Comparison of ENCODE assay signal across 15 cellular contexts in the genomic region with DNA sequence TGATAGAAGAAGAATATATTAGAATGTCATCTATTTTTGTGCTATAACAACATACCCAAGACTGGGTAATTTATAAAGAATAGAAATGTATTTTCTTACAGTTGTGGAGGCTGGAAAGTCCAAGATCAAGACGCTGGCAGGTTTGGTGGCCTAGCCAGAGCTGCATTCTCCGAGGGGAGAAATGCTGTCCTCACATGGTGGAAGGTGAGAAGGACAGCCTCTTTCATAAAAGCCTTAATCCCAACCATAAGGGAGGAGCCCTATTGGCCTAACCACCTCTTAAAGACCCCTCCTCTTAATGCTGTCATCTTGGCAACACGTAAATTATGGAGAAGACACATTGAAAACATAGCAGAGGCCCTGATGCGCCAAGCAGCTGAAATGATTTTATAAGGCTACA.
DNase-seq lines count a peak whose midpoint lies in the region; ATAC-seq and TF ChIP-seq lines count a peak whose summit lies in the region.
"Had no signal": no experiment of that assay in that cellular context is flagged by ENCODE, and none has a peak within 500 bp of the region (broad histone marks: within the 10 kb centered on the region; RNA-seq: fewer than 3 reads in every experiment).

No MANE protein-coding gene starts in this region.

- no peak overlapping the region for H3K4me3 ChIP-seq in HEK293 (ENCODE audit: low read depth, low read length)
- no peak overlapping the region for H3K4me3 ChIP-seq in astrocyte of the spinal cord (ENCODE audit: low read depth, low read length)
- H3K4me3 ChIP-seq in kidney epithelial cell (ENCODE audit: low read depth, low read length): no peak overlapping the region
- H3K4me3 ChIP-seq in tibial nerve: no peak overlapping the region
- H3K4me3 ChIP-seq: body of pancreas, MG63, pancreas had no signal

- H3K27me3 ChIP-seq in kidney epithelial cell (ENCODE audit: control insufficient read depth, insufficient read depth, low read length) (no peaks in the 10 kb centered on the region), tibial nerve (no peaks in the 10 kb centered on the region)
- H3K27me3 ChIP-seq: body of pancreas, MG63, pancreas had no signal

- TF ChIP-seq CTCF in HEK293 (tag by site-specific recombination; IDR thresholded peaks at IDR 0.05) (no peak), astrocyte of the spinal cord (IDR thresholded peaks at IDR 0.05; ENCODE audit: low read depth, low read length) (peak; percentile 23), kidney epithelial cell (IDR thresholded peaks at IDR 0.05; ENCODE audit: insufficient read depth, low read length, poor library complexity, severe bottlenecking) (peak; percentile 17), tibial nerve (IDR thresholded peaks at IDR 0.05) (no peak)

- CTCF ChIA-PET in HEK293 (lab: Yijun Ruan, JAX): no interaction called here

- DNase-seq in NCI-H524 (lab: John Stamatoyannopoulos, UW) (peak; percentile 9 to 16), NCI-H524 treated with DMSO at 0.1 percent for 48 hours (lab: John Stamatoyannopoulos, UW) (no peak), astrocyte of the spinal cord (ENCODE audit: low read depth, low spot score) (no peak), kidney epithelial cell (ENCODE audit: low read depth) (no peak), tibial nerve (ENCODE audit: low spot score in 2 of 2) (no peak), GM19240 (ENCODE audit: insufficient read length, low spot score) (no peak)
- DNase-seq: activated naive CD4-positive, alpha-beta T cell treated with Interleukin-2 at 50 U/mL for 16 hours; body of pancreas; Calu3; MG63; NCI-H2081 treated with DMSO at 0.1 percent for 48 hours; pancreas; stimulated activated naive CD8-positive, alpha-beta T cell treated with anti-CD3 and anti-CD28 coated beads, Interleukin-15, amount 100 ng/mL, for 72 hours had no signal

- in situ Hi-C loops in astrocyte of the spinal cord (cut with HindIII; ENCODE audit: low sequenced_read_pairs): no loop called here

- no peaks in the 10 kb centered on the region for H3K36me3 ChIP-seq in HEK293 (ENCODE audit: control insufficient read depth in 2 of 2, insufficient read depth in 1 of 2, low read length in 2 of 2)
- H3K36me3 ChIP-seq in kidney epithelial cell (ENCODE audit: control insufficient read depth, insufficient read depth, low read length): no peaks in the 10 kb centered on the region
- H3K36me3 ChIP-seq in tibial nerve: no peaks in the 10 kb centered on the region
- H3K36me3 ChIP-seq: MG63, pancreas had no signal

- no peak for TF ChIP-seq POLR2A in tibial nerve (IDR thresholded peaks at IDR 0.05)

- POLR2A ChIA-PET in HEK293 (lab: Yijun Ruan, JAX): no interaction called here

- H3K27ac ChIP-seq in HEK293 (ENCODE audit: extremely low read depth, low read depth, low read length): no peak overlapping the region
- no peak overlapping the region for H3K27ac ChIP-seq in tibial nerve
- H3K27ac ChIP-seq: body of pancreas, pancreas had no signal

- no peak for TF ChIP-seq EP300 in tibial nerve (IDR thresholded peaks at IDR 0.05)

- H3K9me3 ChIP-seq in HEK293 (ENCODE audit: control insufficient read depth, insufficient read depth, low read depth, low read length) (no peaks in the 10 kb centered on the region), tibial nerve (no peaks in the 10 kb centered on the region)
- H3K9me3 ChIP-seq: body of pancreas, MG63, pancreas had no signal

- no peaks in the 10 kb centered on the region for H3K4me1 ChIP-seq in HEK293 (ENCODE audit: control insufficient read depth, insufficient read depth, low read length)
- H3K4me1 ChIP-seq in tibial nerve: peaks cover 0 to 2% (median 0%) of the 10 kb centered on the region in 4 donors
- H3K4me1 ChIP-seq: body of pancreas, pancreas had no signal

- ATAC-seq in HG03460 (IDR thresholded peaks at IDR 0.05; ENCODE audit: unreplicated experiment): no peak
- ATAC-seq: body of pancreas; pancreas; stimulated activated naive CD8-positive, alpha-beta T cell treated with anti-CD3 and anti-CD28 coated beads, Interleukin-15, amount 100 ng/mL, for 72 hours had no signal

- WGBS in tibial nerve, 2 donors: 78 to 88% methylated on average over 4 of the region's 4 CpGs

TF ChIP-seq in HEK293, 187 proteins besides CTCF, POLR2A, EP300 and RAD21:
- TF ChIP-seq ZNF16 (tag by site-specific recombination; IDR thresholded peaks at IDR 0.05; ENCODE audit: low read depth) (no peak), ZNF266 (tag by site-specific recombination; IDR thresholded peaks at IDR 0.05; ENCODE audit: low read depth) (no peak), SETDB1 (IDR thresholded peaks at IDR 0.05; ENCODE audit: insufficient read length, low read length) (peak; percentile 42)

Comparison
In these comparisons a context has a peak if more than half of its experiments do, and no peak if none do; other contexts are left out.
1. DNase-seq: peak in NCI-H524 (2 of 2); none in NCI-H524 treated with DMSO at 0.1 percent for 48 hours (single experiment), astrocyte of the spinal cord (single experiment), kidney epithelial cell (single experiment), tibial nerve (0 of 2) and GM19240 (single experiment).
2. CTCF ChIP-seq: peak in astrocyte of the spinal cord (single experiment) and kidney epithelial cell (single experiment); none in HEK293 (single experiment) and tibial nerve (0 of 5).